ENCODE assay signal across 15 cellular contexts in genomic region chr11:108037211-108037610, GRCh38.
"Had no signal": no experiment of that assay in that cellular context is flagged by ENCODE, and none has a peak within 500 bp of the region (broad histone marks: within the 10 kb centered on the region; RNA-seq: fewer than 3 reads in every experiment).

No MANE protein-coding gene starts in this region.

- H3K4me3 ChIP-seq: ascending aorta, coronary artery, gastroesophageal sphincter, heart left ventricle, neural progenitor cell, thyroid gland had no signal

- H3K27me3 ChIP-seq: ascending aorta, gastroesophageal sphincter, heart left ventricle, neural progenitor cell, thyroid gland had no signal

- H2AFZ ChIP-seq: neural progenitor cell, parathyroid adenoma had no signal

- H3K4me3 Mint-ChIP-seq: activated CD4-positive, alpha-beta memory T cell treated with anti-CD3 and anti-CD28 coated beads, Interleukin-2, amount 10 ng/mL, durations not matched to agents 7 days and 5 days; activated naive CD4-positive, alpha-beta T cell treated with anti-CD3 and anti-CD28 coated beads, Interleukin-2, amount 10 ng/mL, durations not matched to agents 7 days and 5 days; mesothelial cell of epicardium; neural progenitor cell; T-helper 2 cell treated with Interferon-gamma antibody and Interleukin-4, amounts not matched to agents 5 μg/mL and 100 μg/mL, for 36 hours had no signal

- H3K4me2 ChIP-seq: neural progenitor cell had no signal

- ATAC-seq: gastroesophageal sphincter, heart left ventricle had no signal

- H3K27ac Mint-ChIP-seq: activated CD4-positive, alpha-beta memory T cell treated with anti-CD3 and anti-CD28 coated beads, Interleukin-2, amount 10 ng/mL, durations not matched to agents 7 days and 5 days; activated naive CD4-positive, alpha-beta T cell treated with anti-CD3 and anti-CD28 coated beads, Interleukin-2, amount 10 ng/mL, durations not matched to agents 7 days and 5 days; neural progenitor cell; T-helper 2 cell treated with Interferon-gamma antibody and Interleukin-4, amounts not matched to agents 5 μg/mL and 100 μg/mL, for 36 hours had no signal

- H3K9me3 ChIP-seq: ascending aorta, gastroesophageal sphincter, heart left ventricle, thyroid gland had no signal

- H3K4me1 ChIP-seq: ascending aorta, parathyroid adenoma had no signal

- H3K9me3 Mint-ChIP-seq: activated CD4-positive, alpha-beta memory T cell treated with anti-CD3 and anti-CD28 coated beads, Interleukin-2, amount 10 ng/mL, durations not matched to agents 7 days and 5 days; activated naive CD4-positive, alpha-beta T cell treated with anti-CD3 and anti-CD28 coated beads, Interleukin-2, amount 10 ng/mL, durations not matched to agents 7 days and 5 days; mesothelial cell of epicardium; neural progenitor cell; T-helper 2 cell treated with Interferon-gamma antibody and Interleukin-4, amounts not matched to agents 5 μg/mL and 100 μg/mL, for 36 hours had no signal

- H3K36me3 ChIP-seq: neural progenitor cell, thyroid gland had no signal

- H3K9ac ChIP-seq: neural progenitor cell, parathyroid adenoma had no signal

- DNase-seq: activated CD4-positive, alpha-beta memory T cell treated with anti-CD3 and anti-CD28 coated beads, Interleukin-2, amount 10 ng/mL, durations not matched to agents 7 days and 5 days; activated CD4-positive, alpha-beta T cell treated with anti-CD3 and anti-CD28 coated beads for 4 hours; activated naive CD4-positive, alpha-beta T cell treated with anti-CD3 and anti-CD28 coated beads, Interleukin-2, amount 10 ng/mL, durations not matched to agents 7 days and 5 days; activated T-cell treated with anti-CD3 and anti-CD28 coated beads, Interleukin-2, amount 50 U/mL, for 1 hour; heart left ventricle; kidney glomerular epithelial cell; stimulated activated naive CD4-positive, alpha-beta T cell treated with Interleukin-2 at 50 U/mL for 16 hours; thyroid gland had no signal

- H3K27ac ChIP-seq: ascending aorta, coronary artery, gastroesophageal sphincter, heart left ventricle, neural progenitor cell, parathyroid adenoma, thyroid gland had no signal

- H3K27me3 Mint-ChIP-seq: activated CD4-positive, alpha-beta memory T cell treated with anti-CD3 and anti-CD28 coated beads, Interleukin-2, amount 10 ng/mL, durations not matched to agents 7 days and 5 days; activated naive CD4-positive, alpha-beta T cell treated with anti-CD3 and anti-CD28 coated beads, Interleukin-2, amount 10 ng/mL, durations not matched to agents 7 days and 5 days had no signal

- H3K4me1 Mint-ChIP-seq: activated CD4-positive, alpha-beta memory T cell treated with anti-CD3 and anti-CD28 coated beads, Interleukin-2, amount 10 ng/mL, durations not matched to agents 7 days and 5 days; activated naive CD4-positive, alpha-beta T cell treated with anti-CD3 and anti-CD28 coated beads, Interleukin-2, amount 10 ng/mL, durations not matched to agents 7 days and 5 days; neural progenitor cell had no signal
